In the genomic region with DNA sequence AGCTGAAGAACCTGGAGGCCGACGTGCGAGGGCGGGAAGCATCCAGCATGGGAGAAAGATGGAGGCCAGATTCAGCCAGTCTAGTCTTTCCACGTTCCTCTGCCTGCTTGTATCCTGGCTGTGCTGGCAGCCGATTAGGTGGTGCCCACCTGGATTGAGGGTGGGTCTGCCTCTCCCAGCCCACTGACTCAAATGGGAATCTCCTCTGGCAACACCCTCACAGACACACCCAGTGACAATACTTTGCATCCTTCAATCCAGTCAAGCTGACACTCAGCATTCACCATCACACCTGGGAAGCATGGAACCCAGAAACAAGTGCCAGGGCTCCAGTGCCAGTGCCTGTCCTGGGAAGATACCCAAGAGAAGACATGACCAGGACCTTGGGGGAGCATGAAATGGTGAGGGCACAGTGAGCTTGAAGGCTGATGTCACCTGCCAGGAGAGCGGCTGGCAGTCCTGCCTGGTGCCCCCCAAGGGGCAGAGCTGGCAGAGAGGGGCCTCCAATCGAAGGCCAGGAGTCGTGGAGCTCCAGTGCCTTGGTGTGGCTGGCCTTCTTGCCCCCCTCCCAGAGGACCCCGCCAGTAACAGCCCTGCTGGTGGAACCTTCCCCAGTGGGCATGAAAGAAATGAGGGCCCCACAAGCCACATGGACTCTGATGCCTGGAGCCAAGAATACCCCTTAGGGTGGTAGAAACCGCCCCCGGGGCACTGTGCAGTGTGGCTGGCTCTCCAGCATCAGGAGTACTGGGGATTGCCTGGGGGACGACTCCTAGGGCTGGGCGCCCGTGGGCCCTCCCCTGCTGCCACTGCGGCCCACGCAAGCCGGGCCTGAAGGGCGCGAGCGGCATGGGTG, we compare ENCODE assay signal across 11 cellular contexts. TPM values are rescaled to one million over a fixed set of nuclear protein-coding genes. Genes with fewer than 3 reads are reported as not detected.
DNase-seq lines count a peak whose midpoint lies in the region; ATAC-seq and TF ChIP-seq lines count a peak whose summit lies in the region.
"Had no signal": no experiment of that assay in that cellular context is flagged by ENCODE, and none has a peak within 500 bp of the region (broad histone marks: within the 10 kb centered on the region; RNA-seq: fewer than 3 reads in every experiment).

No MANE protein-coding gene starts in this region.

- no peak for TF ChIP-seq CTCF in left ventricle myocardium inferior (IDR thresholded peaks at IDR 0.05; ENCODE audit: borderline replicate concordance)
- no peak for TF ChIP-seq CTCF in dorsolateral prefrontal cortex (IDR thresholded peaks at IDR 0.05 in 54 of 56, conservative IDR thresholded peaks at IDR 0.05 in 2 of 56; ENCODE audit: low read depth in 1 of 56, partially characterized antibody in 56 of 56)
- TF ChIP-seq CTCF in vagina (IDR thresholded peaks at IDR 0.05): no peak

- H3K27me3 ChIP-seq in left ventricle myocardium inferior (ENCODE audit: low read depth) (no peaks in the 10 kb centered on the region), dorsolateral prefrontal cortex (no peaks in the 10 kb centered on the region), vagina (no peaks in the 10 kb centered on the region)

- H3K27ac ChIP-seq in left ventricle myocardium inferior (replicated peaks) (no peak overlapping the region), dorsolateral prefrontal cortex (peak overlapping the region in 32 of 59 donors; percentile 6 to 81 (median 52)), vagina (no peak overlapping the region)

- DNase-seq in left ventricle myocardium inferior (no peak), Right ventricle myocardium superior (no peak), dorsolateral prefrontal cortex (no peak), vagina (ENCODE audit: extremely low spot score in 2 of 2) (no peak), amniotic stem cell (lab: John Stamatoyannopoulos, UW) (no peak), mesenteric fat pad (ENCODE audit: low spot score) (no peak), GDM1 (lab: John Stamatoyannopoulos, UW) (no peak)
- no peak for DNase-seq in naive thymus-derived CD8-positive, alpha-beta T cell
- DNase-seq: stimulated activated CD4-positive, alpha-beta T cell treated with anti-CD3 and anti-CD28 coated beads, Interleukin-4, amount 100 ng/mL, for 4 hours had no signal

- intact Hi-C loops in left ventricle myocardium inferior (cut with micrococcal nuclease) (no loop called here), Right ventricle myocardium superior (cut with DNase I) (no loop called here), dorsolateral prefrontal cortex (cut with DNase I) (no loop called here), vagina (cut with DNase I) (no loop called here)

- H3K27me3 Mint-ChIP-seq in naive thymus-derived CD8-positive, alpha-beta T cell: peaks cover 5 to 13% (median 10%) of the 10 kb centered on the region in 5 donors

- peaks cover 16% of the 10 kb centered on the region for H3K4me1 ChIP-seq in left ventricle myocardium inferior
- H3K4me1 ChIP-seq in vagina: peaks cover 15% of the 10 kb centered on the region

- no peaks in the 10 kb centered on the region for H3K9me3 Mint-ChIP-seq in naive thymus-derived CD8-positive, alpha-beta T cell

- H3K27ac Mint-ChIP-seq in naive thymus-derived CD8-positive, alpha-beta T cell: peak overlapping the region in 1 of 10 donors; percentile 25

- peaks cover 0 to 37% (median 16%) of the 10 kb centered on the region in 3 donors for H3K36me3 Mint-ChIP-seq in naive thymus-derived CD8-positive, alpha-beta T cell

- H3K4me3 Mint-ChIP-seq in naive thymus-derived CD8-positive, alpha-beta T cell: peak overlapping the region in 8 of 10 donors; percentile 15 to 65 (median 48)

- peaks cover 2 to 10% (median 7%) of the 10 kb centered on the region in 4 donors for H3K4me1 Mint-ChIP-seq in naive thymus-derived CD8-positive, alpha-beta T cell

- POLR2A ChIA-PET in naive thymus-derived CD8-positive, alpha-beta T cell (lab: Charles Lee): interaction anchor here (1.0 to 1.1 kb wide), 3 partner anchors 16 to 31 kb away, joined by 4 to 6 read pairs (median 4); no protein-coding TSS in a partner anchor

- peak overlapping the region; percentile 57 for H3K4me3 ChIP-seq in left ventricle myocardium inferior
- peak overlapping the region in 58 of 59 donors; percentile 17 to 64 (median 47) for H3K4me3 ChIP-seq in dorsolateral prefrontal cortex
- peak overlapping the region; percentile 33 to 51 for H3K4me3 ChIP-seq in vagina
- H3K4me3 ChIP-seq: SK-N-MC had no signal

- no peak for ATAC-seq in Right ventricle myocardium superior (ENCODE audit: poor library complexity)
- peak in 1 of 2 donors; percentile 40 for ATAC-seq in naive thymus-derived CD8-positive, alpha-beta T cell

- H3K36me3 ChIP-seq in left ventricle myocardium inferior (peaks cover 61% of the 10 kb centered on the region), vagina (peaks cover 0 to 41% of the 10 kb centered on the region in 2 donors)

- no peak for TF ChIP-seq POLR2A in vagina (IDR thresholded peaks at IDR 0.05)

- H3K9me3 ChIP-seq in left ventricle myocardium inferior (replicated peaks): no peaks in the 10 kb centered on the region
- H3K9me3 ChIP-seq in vagina: no peaks in the 10 kb centered on the region

RNA-seq across cellular contexts. Expression of gene NPB, which starts 0.6 kb away (rescaled TPM):
- total RNA-seq in left ventricle myocardium inferior (0.19 TPM), Right ventricle myocardium superior (0.24 TPM), dorsolateral prefrontal cortex (1 to 10 TPM in 118 of 120 experiments, under 1 TPM in 2; 0.50 to 6.5 (median 3.3) TPM), vagina (4.7 TPM), mesenteric fat pad (not detected)
- 1 to 10 TPM in 1 of 2 experiments, under 1 TPM in 1; 0.69 to 1.0 TPM for total RNA-seq in naive thymus-derived CD8-positive, alpha-beta T cell
- not detected for polyA plus RNA-seq in naive thymus-derived CD8-positive, alpha-beta T cell
- total RNA-seq: lung microvascular endothelial cell had no signal

RNA-seq across cellular contexts. Expression of gene PCYT2, which starts 9.8 kb away (rescaled TPM):
- total RNA-seq in left ventricle myocardium inferior: 48.1 TPM
- 29.5 TPM for total RNA-seq in Right ventricle myocardium superior
- 10 to 100 TPM; 38.2 to 73.9 (median 55.5) TPM for total RNA-seq in dorsolateral prefrontal cortex
- 10 to 100 TPM; 34.9 to 38.5 TPM for total RNA-seq in naive thymus-derived CD8-positive, alpha-beta T cell
- polyA plus RNA-seq in naive thymus-derived CD8-positive, alpha-beta T cell: 10 to 100 TPM; 22.9 to 24.0 (median 23.7) TPM
- total RNA-seq in vagina: 28.0 TPM
- total RNA-seq in mesenteric fat pad: 33.9 TPM

RNA-seq across cellular contexts. Expression of gene ANAPC11, which starts 9.9 kb away (rescaled TPM):
- total RNA-seq in left ventricle myocardium inferior (161 TPM), Right ventricle myocardium superior (176 TPM), dorsolateral prefrontal cortex (100 to 1,000 TPM in 33 of 120 experiments, 10 to 100 TPM in 87; 64.0 to 121 (median 92.6) TPM), vagina (135 TPM), mesenteric fat pad (102 TPM)
- 10 to 100 TPM; 38.7 to 48.1 TPM for total RNA-seq in naive thymus-derived CD8-positive, alpha-beta T cell
- 100 to 1,000 TPM; 273 to 324 (median 275) TPM for polyA plus RNA-seq in naive thymus-derived CD8-positive, alpha-beta T cell

RNA-seq across cellular contexts. Expression of gene ALYREF, which starts 10.0 kb away (rescaled TPM):
- total RNA-seq in left ventricle myocardium inferior (32.1 TPM), Right ventricle myocardium superior (29.9 TPM), dorsolateral prefrontal cortex (10 to 100 TPM; 25.1 to 53.0 (median 34.8) TPM), vagina (78.8 TPM), mesenteric fat pad (46.2 TPM)
- total RNA-seq in naive thymus-derived CD8-positive, alpha-beta T cell: 10 to 100 TPM; 49.9 to 54.4 TPM
- polyA plus RNA-seq in naive thymus-derived CD8-positive, alpha-beta T cell: 10 to 100 TPM; 31.7 to 55.4 (median 50.1) TPM

RNA-seq across cellular contexts. Expression of gene SIRT7, which starts 16.6 kb away (rescaled TPM):
- total RNA-seq in left ventricle myocardium inferior: 8.5 TPM
- 6.1 TPM for total RNA-seq in Right ventricle myocardium superior
- total RNA-seq in dorsolateral prefrontal cortex: 10 to 100 TPM; 15.0 to 55.8 (median 25.6) TPM
- 10 to 100 TPM; 66.5 to 70.8 TPM for total RNA-seq in naive thymus-derived CD8-positive, alpha-beta T cell
- 10 to 100 TPM; 21.3 to 30.6 (median 25.6) TPM for polyA plus RNA-seq in naive thymus-derived CD8-positive, alpha-beta T cell
- 47.9 TPM for total RNA-seq in vagina
- 16.9 TPM for total RNA-seq in mesenteric fat pad

Comparison
In these comparisons a context has a peak if more than half of its experiments do, and no peak if none do; other contexts are left out.
1. H3K27ac ChIP-seq: peak in dorsolateral prefrontal cortex (32 of 59); none in left ventricle myocardium inferior (single experiment) and vagina (single experiment).
2. Peak in every context shown above with its lines, with median percentiles within 50 percentile points of each other: H3K4me3 ChIP-seq.